In genomic region chr4:118729287-118730286, GRCh38 we compare ENCODE assay signal across 15 cellular contexts. TPM values are rescaled to one million over a fixed set of nuclear protein-coding genes. Genes with fewer than 3 reads are reported as not detected.
A peak's percentile ranks its signal among the peaks of the same experiment; 100 is the strongest.
DNase-seq lines count a peak whose midpoint lies in the region; ATAC-seq, FAIRE-seq and TF ChIP-seq lines count a peak whose summit lies in the region.
"Had no signal": no experiment of that assay in that cellular context is flagged by ENCODE, and none has a peak within 500 bp of the region (broad histone marks: within the 10 kb centered on the region; RNA-seq: fewer than 3 reads in every experiment).

No MANE protein-coding gene starts in this region.

- intact Hi-C loops in esophagus muscularis mucosa (cut with DNase I): no loop called here

- TF ChIP-seq POLR2A in GM12892 (IDR thresholded peaks at IDR 0.05; ENCODE audit: low read depth, low read length) (no peak), esophagus muscularis mucosa (IDR thresholded peaks at IDR 0.05; ENCODE audit: low read depth) (no peak)

- peak; percentile 19 for DNase-seq in AG09319 (ENCODE audit: extremely low read depth, low read depth)
- DNase-seq in GM12892 (ENCODE audit: insufficient read length): no peak
- peak; percentile 73 for DNase-seq in astrocyte (ENCODE audit: low read depth)
- peak; percentile 40 for DNase-seq in hepatic stellate cell (ENCODE audit: low spot score)
- DNase-seq in epidermal melanocyte (ENCODE audit: insufficient read length, low spot score): no peak
- no peak for DNase-seq in esophagus muscularis mucosa (ENCODE audit: extremely low spot score)
- DNase-seq: heart left ventricle, KBM-7, left ventricle myocardium inferior, NCI-H146, NCI-H526 treated with DMSO at 0.1 percent for 48 hours, T-helper 9 cell had no signal

- TF ChIP-seq CTCF in AG09319 (IDR thresholded peaks at IDR 0.05; ENCODE audit: low read depth, low read length): no peak
- no peak for TF ChIP-seq CTCF in astrocyte (IDR thresholded peaks at IDR 0.05; ENCODE audit: insufficient read depth, low read depth, low read length)
- TF ChIP-seq CTCF in esophagus muscularis mucosa (IDR thresholded peaks at IDR 0.05): no peak

- peaks cover 18% of the 10 kb centered on the region for H3K4me1 ChIP-seq in astrocyte (ENCODE audit: insufficient read depth, low read length)
- peaks cover 0 to 6% (median 4%) of the 10 kb centered on the region in 4 donors for H3K4me1 ChIP-seq in esophagus muscularis mucosa

- 93% methylated on average over 6 of the region's 6 CpGs for WGBS in esophagus muscularis mucosa

- H3K9me3 ChIP-seq in astrocyte (ENCODE audit: insufficient read depth, low read depth, low read length): no peaks in the 10 kb centered on the region
- H3K9me3 ChIP-seq in esophagus muscularis mucosa: no peaks in the 10 kb centered on the region
- H3K9me3 ChIP-seq: heart left ventricle, left ventricle myocardium inferior had no signal

- TF ChIP-seq EP300 in esophagus muscularis mucosa (IDR thresholded peaks at IDR 0.05): no peak

- H3K4me2 ChIP-seq in astrocyte (ENCODE audit: low read length): peak overlapping the region; percentile 52

- ATAC-seq in HG03108 (IDR thresholded peaks at IDR 0.05; ENCODE audit: unreplicated experiment) (no peak), GM19452 (IDR thresholded peaks at IDR 0.05; ENCODE audit: unreplicated experiment) (no peak)
- ATAC-seq: heart left ventricle had no signal

- H3K27me3 Mint-ChIP-seq in astrocyte (ENCODE audit: low read depth, unreplicated experiment): no peaks in the 10 kb centered on the region

- FAIRE-seq in GM12892 (lab: Jason Lieb, UNC) (peak; percentile 14), astrocyte (lab: Jason Lieb, UNC) (peak; percentile 88)
- FAIRE-seq: D721Med had no signal

- H3K4me1 Mint-ChIP-seq in astrocyte (ENCODE audit: low read depth, unreplicated experiment): peaks cover 58% of the 10 kb centered on the region

- H3K79me2 ChIP-seq in astrocyte (ENCODE audit: insufficient read depth, low read length): peaks cover 13% of the 10 kb centered on the region

- no peaks in the 10 kb centered on the region for H3K9me3 Mint-ChIP-seq in astrocyte (ENCODE audit: unreplicated experiment)

- peaks cover 49% of the 10 kb centered on the region for H4K20me1 ChIP-seq in astrocyte (ENCODE audit: insufficient read depth, low read length)

- H3K27me3 ChIP-seq in astrocyte (ENCODE audit: insufficient read depth, low read length): no peaks in the 10 kb centered on the region
- no peaks in the 10 kb centered on the region for H3K27me3 ChIP-seq in esophagus muscularis mucosa
- H3K27me3 ChIP-seq: heart left ventricle had no signal

- peaks cover 23% of the 10 kb centered on the region for H3K36me3 Mint-ChIP-seq in astrocyte (ENCODE audit: low read depth, unreplicated experiment)

- H3K36me3 ChIP-seq in astrocyte (ENCODE audit: insufficient read depth, low read length) (peaks cover 77% of the 10 kb centered on the region), esophagus muscularis mucosa (peaks cover 10 to 98% (median 74%) of the 10 kb centered on the region in 4 donors)

- H2AFZ ChIP-seq in astrocyte (ENCODE audit: low read depth, low read length): no peak overlapping the region

- H3K9ac ChIP-seq in astrocyte (ENCODE audit: low read length): peak overlapping the region; percentile 19

- H3K4me3 Mint-ChIP-seq in astrocyte (ENCODE audit: unreplicated experiment): peak overlapping the region; percentile 11

- H3K4me3 ChIP-seq in astrocyte (ENCODE audit: insufficient read depth, low read depth, low read length) (peak overlapping the region; percentile 6), esophagus muscularis mucosa (no peak overlapping the region)
- H3K4me3 ChIP-seq: heart left ventricle, left ventricle myocardium inferior had no signal

- H3K27ac ChIP-seq in astrocyte (ENCODE audit: low read depth, low read length) (peak overlapping the region; percentile 52), esophagus muscularis mucosa (replicated peaks in 1 of 4) (no peak overlapping the region)
- H3K27ac ChIP-seq: heart left ventricle, left ventricle myocardium inferior had no signal

- peak overlapping the region; percentile 88 for H3K27ac Mint-ChIP-seq in astrocyte (ENCODE audit: unreplicated experiment)

RNA-seq across cellular contexts. Expression of gene METTL14, which starts 44.4 kb away (rescaled TPM):
- 23.4 TPM for polyA plus RNA-seq in GM12892 (2012; ENCODE audit: missing spikeins)
- total RNA-seq in astrocyte (32.9 and 35.2 TPM in 2 replicates), esophagus muscularis mucosa (10 to 100 TPM; 26.3 to 43.6 (median 29.5) TPM)

Comparison
In these comparisons a context has a peak if more than half of its experiments do, and no peak if none do; other contexts are left out.
1. DNase-seq: peak in AG09319 (single experiment), astrocyte (single experiment) and hepatic stellate cell (single experiment); none in GM12892 (single experiment), epidermal melanocyte (single experiment) and esophagus muscularis mucosa (single experiment).